24 cellular contexts compared by ENCODE assay signal in the genomic region with DNA sequence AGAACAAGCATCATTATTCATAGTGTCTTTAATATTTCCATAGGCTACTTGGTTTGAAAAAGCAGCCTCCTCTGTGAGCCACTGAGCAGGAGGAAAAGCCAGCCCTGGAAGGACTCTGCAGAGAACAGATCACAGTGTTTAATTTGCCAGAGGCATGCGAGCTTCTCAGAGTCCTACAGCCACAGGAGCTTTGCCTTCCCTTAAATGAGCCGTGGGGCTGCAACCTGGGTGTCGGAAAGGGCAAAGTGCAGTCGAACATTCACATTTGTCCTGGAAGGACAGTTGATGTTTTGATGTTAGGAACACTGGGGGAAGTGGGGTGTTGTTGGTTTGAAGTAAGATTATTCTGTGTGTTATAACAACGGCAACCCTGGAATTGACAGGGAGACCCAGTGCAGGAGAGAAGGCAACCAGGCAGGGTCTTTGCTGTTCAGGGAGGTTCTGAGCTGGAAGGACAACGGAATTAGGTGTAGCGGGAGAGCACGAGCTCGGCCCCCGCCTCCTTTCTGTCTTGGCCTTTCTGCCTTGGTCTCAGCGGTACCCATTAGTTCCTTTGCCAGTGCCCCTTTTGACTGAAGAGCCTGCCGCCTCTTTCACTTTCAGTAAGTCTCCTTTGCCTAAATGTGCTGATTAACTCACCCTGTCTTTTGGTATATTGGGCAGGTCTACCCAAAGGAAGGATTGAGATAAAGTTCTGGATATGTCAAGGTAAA.
DNase-seq lines count a peak whose midpoint lies in the region; ATAC-seq and TF ChIP-seq lines count a peak whose summit lies in the region.
"Had no signal": no experiment of that assay in that cellular context is flagged by ENCODE, and none has a peak within 500 bp of the region (broad histone marks: within the 10 kb centered on the region; RNA-seq: fewer than 3 reads in every experiment).

No MANE protein-coding gene starts in this region.

- WGBS in neuronal stem cell (ENCODE audit: extremely low coverage in 2 of 2, insufficient read length in 2 of 2, insufficient replicate concordance in 1 of 2), 2 donors: no CpG with 5 or more reads among the region's 12 CpGs
- WGBS in right cardiac atrium: 91% methylated on average over 12 of the region's 12 CpGs

- H3K4ac ChIP-seq in neuronal stem cell (ENCODE audit: low read length): no peak overlapping the region

- H3K27ac ChIP-seq in neuronal stem cell (replicated peaks; ENCODE audit: low read length) (no peak overlapping the region), right cardiac atrium (ENCODE audit: low read length) (no peak overlapping the region)
- H3K27ac ChIP-seq: esophagus muscularis mucosa, psoas muscle, SK-N-MC had no signal

- no peaks in the 10 kb centered on the region for H3K79me1 ChIP-seq in neuronal stem cell (ENCODE audit: low read depth, low read length)

- peak overlapping the region; percentile 28 for H2AFZ ChIP-seq in neuronal stem cell (ENCODE audit: low read length)

- H3K18ac ChIP-seq in neuronal stem cell (ENCODE audit: low read length): peak overlapping the region; percentile 35

- no peaks in the 10 kb centered on the region for H3K36me3 Mint-ChIP-seq in Calu3 (ENCODE audit: insufficient read depth, unreplicated experiment)
- peaks cover 8 to 9% of the 10 kb centered on the region in 2 donors for H3K36me3 Mint-ChIP-seq in stimulated activated naive B cell treated with anti-CD40 and anti-IgM and Interleukin-4, amounts not matched to agents 10 μg/mL and 1 μg/mL and 100 μg/mL, for 72 hours

- no TSS peak for BruUV-seq in Calu3 (replicated peaks; lab: Mats Ljungman, UMichigan)

- H3K4me1 Mint-ChIP-seq in Calu3 (ENCODE audit: low read depth, unreplicated experiment): peaks cover 25% of the 10 kb centered on the region
- H3K4me1 Mint-ChIP-seq in stimulated activated naive B cell treated with anti-CD40 and anti-IgM and Interleukin-4, amounts not matched to agents 10 μg/mL and 1 μg/mL and 100 μg/mL, for 72 hours: no peaks in the 10 kb centered on the region
- H3K4me1 Mint-ChIP-seq: central memory CD8-positive, alpha-beta T cell had no signal

- H3K27me3 ChIP-seq in neuronal stem cell (ENCODE audit: control insufficient read depth in 3 of 3, insufficient read depth in 3 of 3, low read depth in 1 of 3, low read length in 3 of 3) (no peaks in the 10 kb centered on the region), right cardiac atrium (ENCODE audit: control insufficient read depth, insufficient read depth) (no peaks in the 10 kb centered on the region)
- H3K27me3 ChIP-seq: esophagus muscularis mucosa, spleen had no signal

- H3K4me3 ChIP-seq in neuronal stem cell (ENCODE audit: low read length in 2 of 2) (no peak overlapping the region), right cardiac atrium (ENCODE audit: low read length) (no peak overlapping the region)
- H3K4me3 ChIP-seq: esophagus muscularis mucosa, psoas muscle, SK-N-MC, spleen had no signal

- no peak overlapping the region for H3K14ac ChIP-seq in neuronal stem cell (ENCODE audit: low read length)

- no peak overlapping the region for H3K4me2 ChIP-seq in neuronal stem cell (ENCODE audit: insufficient read depth, low read length, poor library complexity, severe bottlenecking)

- no peak for TF ChIP-seq CTCF in Calu3 (IDR thresholded peaks at IDR 0.05; ENCODE audit: unreplicated experiment)

- H3K4me3 Mint-ChIP-seq in Calu3 (ENCODE audit: low read depth, unreplicated experiment): peak overlapping the region; percentile 52
- no peak overlapping the region for H3K4me3 Mint-ChIP-seq in stimulated activated naive B cell treated with anti-CD40 and anti-IgM and Interleukin-4, amounts not matched to agents 10 μg/mL and 1 μg/mL and 100 μg/mL, for 72 hours
- H3K4me3 Mint-ChIP-seq: activated CD4-positive, alpha-beta memory T cell treated with anti-CD3 and anti-CD28 coated beads for 36 hours; CD4-positive, alpha-beta T cell; central memory CD8-positive, alpha-beta T cell; HFFc6; nephron; T-helper 2 cell treated with Interferon-gamma antibody and Interleukin-4, amounts not matched to agents 5 μg/mL and 100 μg/mL, for 36 hours; WTC11 had no signal

- no peaks in the 10 kb centered on the region for H3K36me3 ChIP-seq in neuronal stem cell (replicated peaks in 1 of 2; ENCODE audit: control insufficient read depth in 2 of 2, insufficient read depth in 2 of 2, low read length in 2 of 2)
- H3K36me3 ChIP-seq: esophagus muscularis mucosa, spleen had no signal

- no peaks in the 10 kb centered on the region for H3K27me3 Mint-ChIP-seq in Calu3 (ENCODE audit: unreplicated experiment)
- H3K27me3 Mint-ChIP-seq in stimulated activated naive B cell treated with anti-CD40 and anti-IgM and Interleukin-4, amounts not matched to agents 10 μg/mL and 1 μg/mL and 100 μg/mL, for 72 hours: peaks cover 0 to 4% of the 10 kb centered on the region in 2 donors
- H3K27me3 Mint-ChIP-seq: activated CD4-positive, alpha-beta memory T cell treated with anti-CD3 and anti-CD28 coated beads for 36 hours had no signal

- DNase-seq in Calu3: peak; percentile 12
- DNase-seq in NCI-H146 treated with DMSO at 0.1 percent for 48 hours (lab: John Stamatoyannopoulos, UW; ENCODE audit: unreplicated experiment): peak; percentile 87
- peak; percentile 19 to 49 for DNase-seq in SHP77 (lab: John Stamatoyannopoulos, UW)
- no peak for DNase-seq in neuronal stem cell (ENCODE audit: low spot score)
- DNase-seq in right cardiac atrium: no peak
- no peak for DNase-seq in stimulated activated naive B cell treated with anti-CD40 and anti-IgM and Interleukin-4, amounts not matched to agents 10 μg/mL and 1 μg/mL and 100 μg/mL, for 72 hours
- DNase-seq: activated CD4-positive, alpha-beta memory T cell treated with anti-CD3 and anti-CD28 coated beads for 36 hours; activated T-cell treated with anti-CD3 and anti-CD28 coated beads for 4 hours; CD4-positive, alpha-beta T cell; effector CD4-positive, alpha-beta T cell; HFFc6; Kasumi-1; kidney glomerular epithelial cell; NCI-H524; psoas muscle; spleen; substantia nigra had no signal

- intact Hi-C loops in Calu3 (cut with micrococcal nuclease; ENCODE audit: unreplicated experiment) (loop anchor here (1.0 kb wide), 1 partner anchor 44 kb away; no protein-coding TSS in a partner anchor), right cardiac atrium (cut with DNase I) (no loop called here)

- CTCF ChIA-PET in Calu3 (lab: Charles Lee): interaction anchor here (1.3 kb wide), 1 partner anchor 32 kb away, joined by 4 read pairs; no protein-coding TSS in a partner anchor

- H2BK12ac ChIP-seq in neuronal stem cell (ENCODE audit: low read length): no peak overlapping the region

- H2BK5ac ChIP-seq in neuronal stem cell (ENCODE audit: low read length): no peak overlapping the region

- no peak overlapping the region for H3K23ac ChIP-seq in neuronal stem cell (ENCODE audit: low read depth, low read length, poor library complexity)

- no peak overlapping the region for H3K9ac ChIP-seq in neuronal stem cell (ENCODE audit: low read depth, low read length, poor library complexity)

- H2BK120ac ChIP-seq in neuronal stem cell (ENCODE audit: low read depth, low read length): no peak overlapping the region

- H3K9me3 ChIP-seq in neuronal stem cell (replicated peaks in 1 of 2; ENCODE audit: control insufficient read depth in 2 of 2, insufficient read depth in 1 of 2, low read depth in 1 of 2, low read length in 2 of 2) (peaks cover 4 to 14% of the 10 kb centered on the region in 2 donors), right cardiac atrium (ENCODE audit: control insufficient read depth, low read length) (peaks cover 3% of the 10 kb centered on the region)
- H3K9me3 ChIP-seq: esophagus muscularis mucosa, psoas muscle had no signal

- no peak overlapping the region for H4K8ac ChIP-seq in neuronal stem cell (ENCODE audit: low read depth, low read length)

- no peak for ATAC-seq in HG02884 (IDR thresholded peaks at IDR 0.05; ENCODE audit: unreplicated experiment)
- ATAC-seq in right cardiac atrium: no peak
- ATAC-seq in stimulated activated naive B cell treated with anti-CD40 and anti-IgM and Interleukin-4, amounts not matched to agents 10 μg/mL and 1 μg/mL and 100 μg/mL, for 72 hours (replicated peaks): no peak
- ATAC-seq: psoas muscle, WTC11 had no signal

- peaks cover 4% of the 10 kb centered on the region for H3K9me3 Mint-ChIP-seq in Calu3 (ENCODE audit: low read depth, unreplicated experiment)
- H3K9me3 Mint-ChIP-seq in stimulated activated naive B cell treated with anti-CD40 and anti-IgM and Interleukin-4, amounts not matched to agents 10 μg/mL and 1 μg/mL and 100 μg/mL, for 72 hours: peaks cover 15 to 16% of the 10 kb centered on the region in 2 donors

- H3K27ac Mint-ChIP-seq in Calu3 (ENCODE audit: unreplicated experiment): peak overlapping the region; percentile 19
- H3K27ac Mint-ChIP-seq in stimulated activated naive B cell treated with anti-CD40 and anti-IgM and Interleukin-4, amounts not matched to agents 10 μg/mL and 1 μg/mL and 100 μg/mL, for 72 hours: no peak overlapping the region
- H3K27ac Mint-ChIP-seq: activated CD4-positive, alpha-beta memory T cell treated with anti-CD3 and anti-CD28 coated beads for 36 hours; CD4-positive, alpha-beta T cell; HFFc6; T-helper 2 cell treated with Interferon-gamma antibody and Interleukin-4, amounts not matched to agents 5 μg/mL and 100 μg/mL, for 36 hours; WTC11 had no signal

- no peaks in the 10 kb centered on the region for H3K4me1 ChIP-seq in neuronal stem cell (ENCODE audit: control insufficient read depth in 2 of 2, insufficient read depth in 1 of 2, low read depth in 1 of 2, low read length in 2 of 2)
- peaks cover 1% of the 10 kb centered on the region for H3K4me1 ChIP-seq in right cardiac atrium (ENCODE audit: control insufficient read depth, insufficient read depth, low read length)
- H3K4me1 ChIP-seq: esophagus muscularis mucosa, psoas muscle, spleen had no signal

- H2AK5ac ChIP-seq in neuronal stem cell (ENCODE audit: low read depth, low read length): no peak overlapping the region

- H2BK15ac ChIP-seq in neuronal stem cell (ENCODE audit: low read length): no peak overlapping the region

- no peak overlapping the region for H4K91ac ChIP-seq in neuronal stem cell (ENCODE audit: low read depth, low read length, poor library complexity)

Comparison
In these comparisons a context has a peak if more than half of its experiments do, and no peak if none do; other contexts are left out.
1. DNase-seq: peak in Calu3 (single experiment), NCI-H146 treated with DMSO at 0.1 percent for 48 hours (single experiment) and SHP77 (2 of 2); none in neuronal stem cell (single experiment), right cardiac atrium (0 of 3) and stimulated activated naive B cell treated with anti-CD40 and anti-IgM and Interleukin-4, amounts not matched to agents 10 μg/mL and 1 μg/mL and 100 μg/mL, for 72 hours (single experiment).